In genomic region chr4:90000995-90001394, GRCh38 we compare ENCODE assay signal across 19 cellular contexts.
"Had no signal": no experiment of that assay in that cellular context is flagged by ENCODE, and none has a peak within 500 bp of the region (broad histone marks: within the 10 kb centered on the region; RNA-seq: fewer than 3 reads in every experiment).

No MANE protein-coding gene starts in this region.

- H3K36me3 Mint-ChIP-seq: activated naive CD4-positive, alpha-beta T cell treated with anti-CD3 and anti-CD28 coated beads, Interleukin-2, amount 10 ng/mL, durations not matched to agents 7 days and 5 days; natural killer cell had no signal

- H3K79me2 ChIP-seq: parathyroid adenoma had no signal

- H3K9me3 Mint-ChIP-seq: activated CD4-positive, alpha-beta T cell treated with anti-CD3 and anti-CD28 coated beads, Interleukin-2, amount 10 ng/mL, durations not matched to agents 24 days and 14 days; activated naive CD4-positive, alpha-beta T cell treated with anti-CD3 and anti-CD28 coated beads, Interleukin-2, amount 10 ng/mL, durations not matched to agents 7 days and 5 days; activated T-cell treated with anti-CD3 and anti-CD28 coated beads, Interleukin-2, amount 50 U/mL, for 4 hours; natural killer cell had no signal

- DNase-seq: activated CD4-positive, alpha-beta T cell treated with anti-CD3 and anti-CD28 coated beads, Interleukin-2, amount 10 ng/mL, durations not matched to agents 24 days and 14 days; activated CD8-positive, alpha-beta T cell treated with anti-CD3 and anti-CD28 coated beads, Interleukin-2, amount 10 ng/mL, durations not matched to agents 7 days and 5 days; activated effector memory CD4-positive, alpha-beta T cell treated with Interleukin-2 at 50 U/mL for 16 hours; activated naive CD4-positive, alpha-beta T cell treated with anti-CD3 and anti-CD28 coated beads, Interleukin-2, amount 10 ng/mL, durations not matched to agents 7 days and 5 days; activated T-cell treated with anti-CD3 and anti-CD28 coated beads, Interleukin-2, amount 50 U/mL, for 4 hours; aorta; cortex of kidney; erythroblast; lower lobe of right lung; natural killer cell; sigmoid colon; stimulated activated CD4-positive, alpha-beta T cell treated with anti-CD3 and anti-CD28 coated beads, Interleukin-4, amount 100 ng/mL, for 24 hours; stimulated activated naive CD4-positive, alpha-beta T cell; thyroid gland had no signal

- H3K36me3 ChIP-seq: breast epithelium, lower lobe of right lung, sigmoid colon, thyroid gland had no signal

- H3K27ac Mint-ChIP-seq: activated CD4-positive, alpha-beta T cell treated with anti-CD3 and anti-CD28 coated beads, Interleukin-2, amount 10 ng/mL, durations not matched to agents 24 days and 14 days; activated CD8-positive, alpha-beta T cell treated with anti-CD3 and anti-CD28 coated beads, Interleukin-2, amount 10 ng/mL, durations not matched to agents 7 days and 5 days; activated naive CD4-positive, alpha-beta T cell treated with anti-CD3 and anti-CD28 coated beads, Interleukin-2, amount 10 ng/mL, durations not matched to agents 7 days and 5 days; natural killer cell had no signal

- H3K4me3 Mint-ChIP-seq: activated CD4-positive, alpha-beta T cell treated with anti-CD3 and anti-CD28 coated beads, Interleukin-2, amount 10 ng/mL, durations not matched to agents 24 days and 14 days; activated CD8-positive, alpha-beta T cell treated with anti-CD3 and anti-CD28 coated beads, Interleukin-2, amount 10 ng/mL, durations not matched to agents 7 days and 5 days; activated naive CD4-positive, alpha-beta T cell treated with anti-CD3 and anti-CD28 coated beads, Interleukin-2, amount 10 ng/mL, durations not matched to agents 7 days and 5 days; activated T-cell treated with anti-CD3 and anti-CD28 coated beads, Interleukin-2, amount 50 U/mL, for 4 hours; natural killer cell had no signal

- H2AFZ ChIP-seq: parathyroid adenoma had no signal

- H3K27me3 Mint-ChIP-seq: activated CD4-positive, alpha-beta T cell treated with anti-CD3 and anti-CD28 coated beads, Interleukin-2, amount 10 ng/mL, durations not matched to agents 24 days and 14 days; activated naive CD4-positive, alpha-beta T cell treated with anti-CD3 and anti-CD28 coated beads, Interleukin-2, amount 10 ng/mL, durations not matched to agents 7 days and 5 days had no signal

- H3K4me1 Mint-ChIP-seq: activated CD4-positive, alpha-beta T cell treated with anti-CD3 and anti-CD28 coated beads, Interleukin-2, amount 10 ng/mL, durations not matched to agents 24 days and 14 days; activated naive CD4-positive, alpha-beta T cell treated with anti-CD3 and anti-CD28 coated beads, Interleukin-2, amount 10 ng/mL, durations not matched to agents 7 days and 5 days; natural killer cell had no signal

- H3K4me1 ChIP-seq: breast epithelium, lower lobe of right lung, parathyroid adenoma, sigmoid colon had no signal

- H3K9ac ChIP-seq: parathyroid adenoma had no signal

- H3K9me3 ChIP-seq: breast epithelium, lower lobe of right lung, sigmoid colon, thyroid gland had no signal

- ATAC-seq: activated CD8-positive, alpha-beta T cell treated with anti-CD3 and anti-CD28 coated beads, Interleukin-2, amount 10 ng/mL, durations not matched to agents 7 days and 5 days; activated T-cell treated with anti-CD3 and anti-CD28 coated beads, Interleukin-2, amount 50 U/mL, for 4 hours; lower lobe of right lung; natural killer cell had no signal

- H3K27me3 ChIP-seq: breast epithelium, sigmoid colon, thyroid gland had no signal

- FAIRE-seq: endometrium, frontal cortex, keratinocyte had no signal

- H3K27ac ChIP-seq: breast epithelium, lower lobe of right lung, parathyroid adenoma, sigmoid colon, thyroid gland had no signal

- H3K4me3 ChIP-seq: breast epithelium, lower lobe of right lung, sigmoid colon, thyroid gland had no signal
